8 cellular contexts compared by ENCODE assay signal in genomic region chr17:18314059-18314730, GRCh38. TPM values are rescaled to one million over a fixed set of nuclear protein-coding genes. Genes with fewer than 3 reads are reported as not detected.
A peak's percentile ranks its signal among the peaks of the same experiment; 100 is the strongest.
DNase-seq lines count a peak whose midpoint lies in the region; ATAC-seq and TF ChIP-seq lines count a peak whose summit lies in the region.

No MANE protein-coding gene starts in this region.

- 0 to 1% (median 0%) methylated on average over 39 of the region's 39 CpGs for WGBS in psoas muscle, 3 donors

- H3K27me3 Mint-ChIP-seq in activated CD8-positive, alpha-beta T cell treated with anti-CD3 and anti-CD28 coated beads for 36 hours, result no peaks in the 10 kb centered on the region

- H3K4me3 ChIP-seq in psoas muscle, result peak overlapping the region; percentile 99

- peak; percentile 7 for ATAC-seq in HG03108 (IDR thresholded peaks at IDR 0.05; ENCODE audit: unreplicated experiment)
- no peak for ATAC-seq in activated CD8-positive, alpha-beta T cell treated with anti-CD3 and anti-CD28 coated beads for 36 hours
- ATAC-seq in psoas muscle, result no peak

- intact Hi-C loops in activated CD8-positive, alpha-beta T cell treated with anti-CD3 and anti-CD28 coated beads for 36 hours (cut with micrococcal nuclease), result no loop called here
- intact Hi-C loops in psoas muscle (cut with DNase I), result loop anchor here in 1 of 2 donors (5.0 kb wide), 1 partner anchor 87 kb away; the partner anchor contains the start of gene LLGL1

- H3K27ac Mint-ChIP-seq in activated CD8-positive, alpha-beta T cell treated with anti-CD3 and anti-CD28 coated beads for 36 hours, result peak overlapping the region; percentile 100

- H3K4me1 ChIP-seq in psoas muscle, result peaks cover 51% of the 10 kb centered on the region

- peak overlapping the region; percentile 95 for H3K27ac ChIP-seq in psoas muscle

- peaks cover 0 to 65% of the 10 kb centered on the region in 2 donors for H3K36me3 ChIP-seq in psoas muscle (ENCODE audit: insufficient read depth in 1 of 2, low read depth in 1 of 2)

- no peaks in the 10 kb centered on the region for H3K27me3 ChIP-seq in psoas muscle (ENCODE audit: insufficient read depth in 3 of 3, low read length in 2 of 3)

- DNase-seq in NCI-H146 (lab: John Stamatoyannopoulos, UW), result peak; percentile 30
- no peak for DNase-seq in NCI-H146 treated with DMSO at 0.1 percent for 48 hours (lab: John Stamatoyannopoulos, UW; ENCODE audit: unreplicated experiment)
- DNase-seq in activated CD8-positive, alpha-beta T cell treated with anti-CD3 and anti-CD28 coated beads for 36 hours, result peak; percentile 22
- DNase-seq in germinal center (ENCODE audit: low spot score), result peak; percentile 12
- no peak for DNase-seq in psoas muscle
- DNase-seq in stimulated activated CD4-positive, alpha-beta T cell treated with anti-CD3 and anti-CD28 coated beads, Interleukin-4, amount 100 ng/mL, for 24 hours, result no peak
- DNase-seq in NCI-H526 (lab: John Stamatoyannopoulos, UW), result no peak

- H3K9me3 Mint-ChIP-seq in activated CD8-positive, alpha-beta T cell treated with anti-CD3 and anti-CD28 coated beads for 36 hours, result peaks cover 2% of the 10 kb centered on the region

- POLR2A ChIA-PET in activated CD8-positive, alpha-beta T cell treated with anti-CD3 and anti-CD28 coated beads for 36 hours (lab: Charles Lee), result interaction anchor here (0.7 to 1.8 kb wide), 7 partner anchors 9 to 128 kb away, joined by 3 to 4 read pairs (median 3); no protein-coding TSS in a partner anchor

- peaks cover 58% of the 10 kb centered on the region for H3K36me3 Mint-ChIP-seq in activated CD8-positive, alpha-beta T cell treated with anti-CD3 and anti-CD28 coated beads for 36 hours (ENCODE audit: low read depth)

- CTCF ChIA-PET in activated CD8-positive, alpha-beta T cell treated with anti-CD3 and anti-CD28 coated beads for 36 hours (lab: Charles Lee), result interaction anchor here (0.9 kb wide), 1 partner anchor 67 kb away, joined by 3 read pairs; no protein-coding TSS in a partner anchor

- H3K4me1 Mint-ChIP-seq in activated CD8-positive, alpha-beta T cell treated with anti-CD3 and anti-CD28 coated beads for 36 hours (ENCODE audit: low read depth), result peaks cover 62% of the 10 kb centered on the region

- no peak for TF ChIP-seq CTCF in activated CD8-positive, alpha-beta T cell treated with anti-CD3 and anti-CD28 coated beads for 36 hours (IDR thresholded peaks at IDR 0.05)
- no peak for TF ChIP-seq CTCF in psoas muscle (IDR thresholded peaks at IDR 0.05)

- peak overlapping the region; percentile 98 for H3K4me3 Mint-ChIP-seq in activated CD8-positive, alpha-beta T cell treated with anti-CD3 and anti-CD28 coated beads for 36 hours

- H3K9me3 ChIP-seq in psoas muscle, result no peaks in the 10 kb centered on the region

RNA-seq across cellular contexts. Expression of gene TOP3A, which starts 0.6 kb away (rescaled TPM):
- 10 to 100 TPM; 61.8 to 65.7 TPM for total RNA-seq in activated CD8-positive, alpha-beta T cell treated with anti-CD3 and anti-CD28 coated beads for 36 hours
- total RNA-seq in psoas muscle, result 10 to 100 TPM in 3 of 4 donors, 1 to 10 TPM in 1; 8.8 to 21.3 (median 14.1) TPM
- polyA plus RNA-seq in psoas muscle, result 10 to 100 TPM; 10.5 to 24.3 (median 13.6) TPM

RNA-seq across cellular contexts. Expression of gene SMCR8, which starts 0.9 kb away (rescaled TPM):
- total RNA-seq in activated CD8-positive, alpha-beta T cell treated with anti-CD3 and anti-CD28 coated beads for 36 hours, result 10 to 100 TPM; 12.9 to 13.7 TPM
- total RNA-seq in psoas muscle, result 10 to 100 TPM in 3 of 4 donors, 1 to 10 TPM in 1; 8.0 to 14.4 (median 12.2) TPM
- polyA plus RNA-seq in psoas muscle, result 10 to 100 TPM in 1 of 3 donors, 1 to 10 TPM in 2; 3.9 to 23.4 (median 6.8) TPM

RNA-seq across cellular contexts. Expression of gene SHMT1, which starts 49.2 kb away (rescaled TPM):
- 10 to 100 TPM; 45.1 to 49.6 TPM for total RNA-seq in activated CD8-positive, alpha-beta T cell treated with anti-CD3 and anti-CD28 coated beads for 36 hours
- total RNA-seq in psoas muscle, result 10 to 100 TPM; 11.9 to 15.1 (median 14.4) TPM
- polyA plus RNA-seq in psoas muscle, result 10 to 100 TPM in 2 of 3 donors, 1 to 10 TPM in 1; 8.3 to 20.8 (median 12.4) TPM

RNA-seq across cellular contexts. Expression of gene MIEF2, which starts 53.7 kb away (rescaled TPM):
- 1 to 10 TPM; 5.5 to 6.2 TPM for total RNA-seq in activated CD8-positive, alpha-beta T cell treated with anti-CD3 and anti-CD28 coated beads for 36 hours
- total RNA-seq in psoas muscle, result 10 to 100 TPM; 14.3 to 28.4 (median 22.0) TPM
- polyA plus RNA-seq in psoas muscle, result 10 to 100 TPM in 2 of 3 donors, 1 to 10 TPM in 1; 8.1 to 18.4 (median 11.6) TPM

RNA-seq across cellular contexts. Expression of gene FLII, which starts 55.7 kb away (rescaled TPM):
- 100 to 1,000 TPM; 276 to 281 TPM for total RNA-seq in activated CD8-positive, alpha-beta T cell treated with anti-CD3 and anti-CD28 coated beads for 36 hours
- 100 to 1,000 TPM; 517 to 816 (median 599) TPM for total RNA-seq in psoas muscle
- polyA plus RNA-seq in psoas muscle, result 100 to 1,000 TPM; 379 to 491 (median 476) TPM

Comparison
In these comparisons a context has a peak if more than half of its experiments do, and no peak if none do; other contexts are left out.
1. DNase-seq: peak in NCI-H146 (single experiment), activated CD8-positive, alpha-beta T cell treated with anti-CD3 and anti-CD28 coated beads for 36 hours (single experiment) and germinal center (single experiment); none in NCI-H146 treated with DMSO at 0.1 percent for 48 hours (single experiment), psoas muscle (0 of 2), stimulated activated CD4-positive, alpha-beta T cell treated with anti-CD3 and anti-CD28 coated beads, Interleukin-4, amount 100 ng/mL, for 24 hours (single experiment) and NCI-H526 (0 of 2).